8 cellular contexts compared by ENCODE assay signal in the genomic region with DNA sequence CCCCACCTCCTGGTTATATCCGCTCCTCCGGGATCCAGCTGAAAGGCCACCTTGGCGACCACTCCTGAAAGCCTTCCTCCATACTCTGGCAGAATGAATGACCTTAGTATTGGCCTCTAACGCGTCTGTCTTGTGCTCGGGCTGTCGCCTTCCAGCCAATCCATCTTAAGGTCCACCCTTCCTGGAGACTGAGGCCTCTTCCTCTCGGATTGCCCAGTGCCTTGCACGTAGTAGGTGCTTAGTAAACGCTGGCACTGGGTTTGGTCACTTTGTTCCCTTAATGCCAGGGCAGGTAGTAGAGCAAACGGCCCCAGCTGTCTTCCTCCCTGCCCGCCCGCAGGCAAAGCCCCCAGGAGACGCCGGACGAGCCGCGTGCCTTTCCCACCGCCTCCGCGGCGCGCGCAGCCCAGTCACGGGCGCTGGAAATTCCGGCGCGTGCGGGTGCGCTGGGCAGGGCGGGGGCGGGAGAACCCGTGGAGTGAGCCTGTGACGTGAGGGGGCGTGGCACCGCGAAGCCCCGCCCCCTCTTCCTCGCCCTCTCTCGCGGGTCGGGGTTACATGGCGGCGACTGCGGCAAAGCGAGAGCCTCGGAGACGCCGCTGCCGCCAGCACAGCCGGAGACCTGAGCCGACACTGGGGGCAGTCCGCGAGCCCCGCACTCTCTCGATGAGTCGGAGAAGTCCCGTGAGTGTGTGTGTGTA. TPM values are rescaled to one million over a fixed set of nuclear protein-coding genes. Genes with fewer than 3 reads are reported as not detected.
DNase-seq lines count a peak whose midpoint lies in the region; ATAC-seq and TF ChIP-seq lines count a peak whose summit lies in the region.

TSS of gene MAPK6 (plus strand) at position 527 of the 701 bp plus-strand sequence. CDS start 27,242 bp downstream, outside the sequence.

- H3K9me3 ChIP-seq in left ventricle myocardium inferior (replicated peaks) (no peaks in the 10 kb centered on the region), psoas muscle (no peaks in the 10 kb centered on the region)

- ATAC-seq in HG02763 (IDR thresholded peaks at IDR 0.05; ENCODE audit: unreplicated experiment) (peak; percentile 74), psoas muscle (peak; percentile 89 to 95 (median 92))

- peak within 1 kb of the TSS; percentile 100 for H3K27ac Mint-ChIP-seq in T-helper 1 cell treated with Interleukin-12 subunit alpha and Interleukin-12 subunit beta and Interleukin-4 antibody, amounts not matched to agents 30 μg/mL and 1 μg/mL, for 36 hours

- peak; percentile 98 for DNase-seq in GM13976 (ENCODE audit: low spot score)
- DNase-seq in NCI-H1436 treated with DMSO at 0.1 percent for 48 hours (lab: John Stamatoyannopoulos, UW), result peak; percentile 50
- peak; percentile 67 for DNase-seq in amniotic stem cell (lab: John Stamatoyannopoulos, UW)
- DNase-seq in left ventricle myocardium inferior, result peak; percentile 95
- DNase-seq in psoas muscle, result peak; percentile 96 to 97

- peaks cover 7% of the 10 kb centered on the region for H3K36me3 Mint-ChIP-seq in T-helper 1 cell treated with Interleukin-12 subunit alpha and Interleukin-12 subunit beta and Interleukin-4 antibody, amounts not matched to agents 30 μg/mL and 1 μg/mL, for 36 hours (ENCODE audit: low read depth)

- in situ Hi-C loops in GM13976 (cut with MboI; ENCODE audit: low sequenced_read_pairs, unreplicated experiment), result no loop called here

- H3K4me1 ChIP-seq in left ventricle myocardium inferior (peaks cover 53% of the 10 kb centered on the region), psoas muscle (peaks cover 32% of the 10 kb centered on the region), urinary bladder (ENCODE audit: insufficient read depth) (no peaks in the 10 kb centered on the region)

- peak within 1 kb of the TSS; percentile 97 for H3K4me3 Mint-ChIP-seq in T-helper 1 cell treated with Interleukin-12 subunit alpha and Interleukin-12 subunit beta and Interleukin-4 antibody, amounts not matched to agents 30 μg/mL and 1 μg/mL, for 36 hours

- intact Hi-C loops in left ventricle myocardium inferior (cut with micrococcal nuclease), result no loop called here
- intact Hi-C loops in psoas muscle (cut with DNase I), result loop anchor here (5.0 kb wide), 2 partner anchors 37 to 548 kb away; partner anchors contain the start of gene ARPP19 (in 1 of the 2)

- H3K4me1 Mint-ChIP-seq in T-helper 1 cell treated with Interleukin-12 subunit alpha and Interleukin-12 subunit beta and Interleukin-4 antibody, amounts not matched to agents 30 μg/mL and 1 μg/mL, for 36 hours (ENCODE audit: low read depth), result peaks cover 34% of the 10 kb centered on the region

- H3K27me3 ChIP-seq in left ventricle myocardium inferior (ENCODE audit: low read depth) (no peaks in the 10 kb centered on the region), psoas muscle (ENCODE audit: insufficient read depth in 3 of 3, low read length in 2 of 3) (no peaks in the 10 kb centered on the region)

- TF ChIP-seq CTCF in GM13976 (IDR thresholded peaks at IDR 0.05; ENCODE audit: borderline replicate concordance, control extremely low read depth, extremely low read depth, insufficient read depth, missing control alignments), result no peak
- TF ChIP-seq CTCF in left ventricle myocardium inferior (IDR thresholded peaks at IDR 0.05; ENCODE audit: borderline replicate concordance), result no peak
- TF ChIP-seq CTCF in psoas muscle (IDR thresholded peaks at IDR 0.05), result no peak

- H3K4me3 ChIP-seq in left ventricle myocardium inferior, result peak within 1 kb of the TSS; percentile 75
- peak within 1 kb of the TSS; percentile 65 for H3K4me3 ChIP-seq in psoas muscle
- H3K4me3 ChIP-seq in urinary bladder (ENCODE audit: low read depth, low read length), result peak within 1 kb of the TSS; percentile 80

- 4 to 5% (median 4%) methylated on average over 55 to 59 of the region's 59 CpGs for WGBS in psoas muscle, 3 donors
- WGBS in urinary bladder, result 5% methylated on average over 59 of the region's 59 CpGs

- H3K36me3 ChIP-seq in left ventricle myocardium inferior, result no peaks in the 10 kb centered on the region
- no peaks in the 10 kb centered on the region for H3K36me3 ChIP-seq in psoas muscle (ENCODE audit: insufficient read depth in 1 of 2, low read depth in 1 of 2)
- H3K36me3 ChIP-seq in urinary bladder (ENCODE audit: insufficient read depth), result no peaks in the 10 kb centered on the region

- H3K27me3 Mint-ChIP-seq in T-helper 1 cell treated with Interleukin-12 subunit alpha and Interleukin-12 subunit beta and Interleukin-4 antibody, amounts not matched to agents 30 μg/mL and 1 μg/mL, for 36 hours (ENCODE audit: low read depth), result peaks cover 14% of the 10 kb centered on the region

- H3K27ac ChIP-seq in left ventricle myocardium inferior (replicated peaks) (peak within 1 kb of the TSS; percentile 95), psoas muscle (peak within 1 kb of the TSS; percentile 83), urinary bladder (ENCODE audit: low read depth) (peak within 1 kb of the TSS; percentile 94)

- H3K9me3 Mint-ChIP-seq in T-helper 1 cell treated with Interleukin-12 subunit alpha and Interleukin-12 subunit beta and Interleukin-4 antibody, amounts not matched to agents 30 μg/mL and 1 μg/mL, for 36 hours, result no peaks in the 10 kb centered on the region

RNA-seq across cellular contexts. Expression of gene MAPK6, which starts in this region (rescaled TPM):
- total RNA-seq in left ventricle myocardium inferior (19.2 TPM), psoas muscle (10 to 100 TPM; 29.4 to 58.5 (median 47.7) TPM), urinary bladder (50.8 TPM)
- polyA plus RNA-seq in psoas muscle (10 to 100 TPM; 21.1 to 62.7 (median 48.5) TPM), urinary bladder (16.2 TPM)

Comparison
In these comparisons a context has a peak if more than half of its experiments do, and no peak if none do; other contexts are left out.
1. Peak in every context shown above with its lines: DNase-seq, ATAC-seq, H3K4me3 ChIP-seq and H3K27ac ChIP-seq.